1 cellular context compared by ENCODE assay signal in the genomic region with DNA sequence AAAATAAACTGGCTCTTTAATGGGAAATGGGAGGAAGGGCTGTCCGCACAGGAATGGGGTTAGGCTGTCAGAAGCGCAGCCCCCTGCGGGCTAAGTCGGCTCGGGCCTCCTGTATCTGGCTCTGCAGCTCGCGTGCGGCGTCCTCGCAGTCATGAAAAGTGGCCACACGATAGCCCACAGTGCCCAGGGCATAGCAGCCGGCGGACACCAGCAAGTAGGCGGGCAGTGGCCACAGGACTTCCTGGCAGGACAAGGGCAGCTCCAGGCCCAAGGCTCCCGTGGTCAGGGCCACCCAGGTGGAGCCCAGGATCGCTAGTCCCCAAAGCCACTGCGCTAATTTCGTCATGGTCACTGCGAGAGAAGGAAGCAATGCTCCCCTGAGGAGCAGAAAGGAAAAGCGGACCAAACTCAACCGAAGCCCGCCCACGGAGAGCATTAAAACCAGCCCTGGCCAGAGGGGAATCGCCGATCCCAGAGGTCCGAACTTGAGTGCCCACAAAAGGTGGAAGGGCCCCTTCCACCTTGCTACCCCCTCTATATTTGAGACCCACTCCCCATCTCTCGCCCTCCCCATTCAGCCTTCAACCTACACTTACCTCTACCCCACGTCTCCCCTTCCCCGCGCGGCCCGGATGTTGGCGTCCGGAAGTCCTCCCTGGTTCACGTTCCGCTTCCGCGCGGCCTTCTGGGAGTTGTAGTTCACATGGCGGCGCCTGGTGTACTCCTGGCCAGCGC.
TF ChIP-seq lines count a peak whose summit lies in the region.

DPM3 (minus strand) TSS at position 637 of the 735 bp plus-strand sequence; CDS start at position 346, 291 bp downstream.

TF ChIP-seq in SK-N-SH, 30 proteins besides CTCF, POLR2A, EP300 and RAD21:
- TF ChIP-seq YY1 (IDR thresholded peaks at IDR 0.05; ENCODE audit: low read depth) (no peak; the same call in 1 of the 2 replicates), MAX (IDR thresholded peaks at IDR 0.05; ENCODE audit: low read depth) (peak; percentile 53; the same call in 1 of the 2 replicates), GATA2 (CRISPR knock-in tag; IDR thresholded peaks at IDR 0.05) (no peak), RXRA (IDR thresholded peaks at IDR 0.05; ENCODE audit: borderline replicate concordance, low read depth) (no peak), SIN3A (IDR thresholded peaks at IDR 0.05; ENCODE audit: borderline replicate concordance, low read depth, low read length) (peak; percentile 15; the same call in 1 of the 2 replicates), POLR2AphosphoS5 (IDR thresholded peaks at IDR 0.05; ENCODE audit: low read depth, low read length) (peak; percentile 89), MXI1 (IDR thresholded peaks at IDR 0.05; ENCODE audit: low read depth, low read length) (peak; percentile 8; the same call in 1 of the 2 replicates), TAF1 (IDR thresholded peaks at IDR 0.05; ENCODE audit: borderline replicate concordance, low read depth, low read length) (peak; percentile 75), FOXM1 (IDR thresholded peaks at IDR 0.05; ENCODE audit: low read depth) (no peak), GABPA (IDR thresholded peaks at IDR 0.05; ENCODE audit: low read depth) (peak; percentile 99), IRF3 (IDR thresholded peaks at IDR 0.05; ENCODE audit: low read depth, low read length) (no peak), FOXJ3 (CRISPR knock-in tag; IDR thresholded peaks at IDR 0.05) (no peak), ELF1 (IDR thresholded peaks at IDR 0.05) (peak; percentile 71), NFIC (IDR thresholded peaks at IDR 0.05; ENCODE audit: borderline replicate concordance) (no peak)
- TF ChIP-seq, protein P1, sequence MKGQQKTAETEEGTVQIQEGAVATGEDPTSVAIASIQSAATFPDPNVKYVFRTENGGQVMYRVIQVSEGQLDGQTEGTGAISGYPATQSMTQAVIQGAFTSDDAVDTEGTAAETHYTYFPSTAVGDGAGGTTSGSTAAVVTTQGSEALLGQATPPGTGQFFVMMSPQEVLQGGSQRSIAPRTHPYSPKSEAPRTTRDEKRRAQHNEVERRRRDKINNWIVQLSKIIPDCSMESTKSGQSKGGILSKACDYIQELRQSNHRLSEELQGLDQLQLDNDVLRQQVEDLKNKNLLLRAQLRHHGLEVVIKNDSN (IDR thresholded peaks at IDR 0.05; ENCODE audit: borderline replicate concordance, low read depth): 0 out of 2 replicates have a peak, but pooled peaks have one; percentile 2
- TF ChIP-seq, protein P2, sequence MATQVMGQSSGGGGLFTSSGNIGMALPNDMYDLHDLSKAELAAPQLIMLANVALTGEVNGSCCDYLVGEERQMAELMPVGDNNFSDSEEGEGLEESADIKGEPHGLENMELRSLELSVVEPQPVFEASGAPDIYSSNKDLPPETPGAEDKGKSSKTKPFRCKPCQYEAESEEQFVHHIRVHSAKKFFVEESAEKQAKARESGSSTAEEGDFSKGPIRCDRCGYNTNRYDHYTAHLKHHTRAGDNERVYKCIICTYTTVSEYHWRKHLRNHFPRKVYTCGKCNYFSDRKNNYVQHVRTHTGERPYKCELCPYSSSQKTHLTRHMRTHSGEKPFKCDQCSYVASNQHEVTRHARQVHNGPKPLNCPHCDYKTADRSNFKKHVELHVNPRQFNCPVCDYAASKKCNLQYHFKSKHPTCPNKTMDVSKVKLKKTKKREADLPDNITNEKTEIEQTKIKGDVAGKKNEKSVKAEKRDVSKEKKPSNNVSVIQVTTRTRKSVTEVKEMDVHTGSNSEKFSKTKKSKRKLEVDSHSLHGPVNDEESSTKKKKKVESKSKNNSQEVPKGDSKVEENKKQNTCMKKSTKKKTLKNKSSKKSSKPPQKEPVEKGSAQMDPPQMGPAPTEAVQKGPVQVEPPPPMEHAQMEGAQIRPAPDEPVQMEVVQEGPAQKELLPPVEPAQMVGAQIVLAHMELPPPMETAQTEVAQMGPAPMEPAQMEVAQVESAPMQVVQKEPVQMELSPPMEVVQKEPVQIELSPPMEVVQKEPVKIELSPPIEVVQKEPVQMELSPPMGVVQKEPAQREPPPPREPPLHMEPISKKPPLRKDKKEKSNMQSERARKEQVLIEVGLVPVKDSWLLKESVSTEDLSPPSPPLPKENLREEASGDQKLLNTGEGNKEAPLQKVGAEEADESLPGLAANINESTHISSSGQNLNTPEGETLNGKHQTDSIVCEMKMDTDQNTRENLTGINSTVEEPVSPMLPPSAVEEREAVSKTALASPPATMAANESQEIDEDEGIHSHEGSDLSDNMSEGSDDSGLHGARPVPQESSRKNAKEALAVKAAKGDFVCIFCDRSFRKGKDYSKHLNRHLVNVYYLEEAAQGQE (IDR thresholded peaks at IDR 0.05; ENCODE audit: low read depth, low read length): no peak
